Comparison of ENCODE assay signal across 18 cellular contexts in genomic region chr1:2115008-2115921, GRCh38.
A peak's percentile ranks its signal among the peaks of the same experiment; 100 is the strongest.
DNase-seq lines count a peak whose midpoint lies in the region; TF ChIP-seq lines count a peak whose summit lies in the region.
"Had no signal": no experiment of that assay in that cellular context is flagged by ENCODE, and none has a peak within 500 bp of the region (broad histone marks: within the 10 kb centered on the region; RNA-seq: fewer than 3 reads in every experiment).

No MANE protein-coding gene starts in this region.

- CTCF ChIA-PET in HEK293 (lab: Yijun Ruan, JAX), result interaction anchor here (0.6 kb wide), 1 partner anchor 265 kb away, joined by 3 read pairs; no protein-coding TSS in a partner anchor

- intact Hi-C loops in dendritic cell treated with granulocyte-macrophage colony-stimulating factor and Interleukin-4, amounts not matched to agents 40 ng/mL and 50 ng/mL, for 4 days (cut with micrococcal nuclease), result no loop called here

- DNase-seq in NCI-H1105 treated with DMSO at 0.1 percent for 48 hours (lab: John Stamatoyannopoulos, UW), result peak; percentile 17
- no peak for DNase-seq in NCI-H1105 (lab: John Stamatoyannopoulos, UW)
- DNase-seq in neural crest cell (ENCODE audit: low read depth, low spot score), result no peak
- no peak for DNase-seq in occipital lobe (lab: John Stamatoyannopoulos, UW)
- no peak for DNase-seq in NCI-H524 treated with DMSO at 0.1 percent for 48 hours (lab: John Stamatoyannopoulos, UW)
- no peak for DNase-seq in MV-4-11 (lab: John Stamatoyannopoulos, UW)
- DNase-seq: gastrocnemius medialis, immature natural killer cell, NCI-H1930, NCI-H526 treated with DMSO at 0.1 percent for 48 hours, spleen, stomach had no signal

- H3K36me3 Mint-ChIP-seq in dendritic cell treated with granulocyte-macrophage colony-stimulating factor and Interleukin-4, amounts not matched to agents 40 ng/mL and 50 ng/mL, for 4 days (ENCODE audit: low read depth), result no peaks in the 10 kb centered on the region
- no peaks in the 10 kb centered on the region for H3K36me3 Mint-ChIP-seq in neural crest cell (ENCODE audit: low read depth)

- TF ChIP-seq CTCF in HEK293 (tag by site-specific recombination; IDR thresholded peaks at IDR 0.05) (no peak), neural crest cell (conservative IDR thresholded peaks at IDR 0.05) (no peak)

- no peak overlapping the region for H3K4me3 Mint-ChIP-seq in dendritic cell treated with granulocyte-macrophage colony-stimulating factor and Interleukin-4, amounts not matched to agents 40 ng/mL and 50 ng/mL, for 4 days
- H3K4me3 Mint-ChIP-seq in neural crest cell, result peak overlapping the region; percentile 56
- H3K4me3 Mint-ChIP-seq: immature natural killer cell had no signal

- no peak overlapping the region for H3K27ac ChIP-seq in HEK293 (ENCODE audit: extremely low read depth, low read depth, low read length)
- H3K27ac ChIP-seq: 22Rv1, gastrocnemius medialis, parathyroid adenoma, RWPE1, spleen, stomach had no signal

- H3K36me3 ChIP-seq in HEK293 (ENCODE audit: control insufficient read depth in 2 of 2, insufficient read depth in 1 of 2, low read length in 2 of 2), result peaks cover 0 to 3% of the 10 kb centered on the region in 2 experiments; a peak in 1 of 3 replicates
- H3K36me3 ChIP-seq: gastrocnemius medialis, spleen, stomach had no signal

- H3K4me1 ChIP-seq in HEK293 (ENCODE audit: control insufficient read depth, insufficient read depth, low read length), result no peaks in the 10 kb centered on the region
- H3K4me1 ChIP-seq: gastrocnemius medialis, parathyroid adenoma had no signal

- POLR2A ChIA-PET in HEK293 (lab: Yijun Ruan, JAX), result interaction anchor here (1.2 kb wide), 1 partner anchor 13 kb away, joined by 3 read pairs; no protein-coding TSS in a partner anchor

- no peaks in the 10 kb centered on the region for H3K9me3 Mint-ChIP-seq in dendritic cell treated with granulocyte-macrophage colony-stimulating factor and Interleukin-4, amounts not matched to agents 40 ng/mL and 50 ng/mL, for 4 days
- peaks cover 2% of the 10 kb centered on the region for H3K9me3 Mint-ChIP-seq in neural crest cell
- H3K9me3 Mint-ChIP-seq: immature natural killer cell had no signal

- peaks cover 39% of the 10 kb centered on the region for H3K4me1 Mint-ChIP-seq in dendritic cell treated with granulocyte-macrophage colony-stimulating factor and Interleukin-4, amounts not matched to agents 40 ng/mL and 50 ng/mL, for 4 days (ENCODE audit: low read depth)
- H3K4me1 Mint-ChIP-seq in neural crest cell, result peaks cover 20% of the 10 kb centered on the region

- H3K4me3 ChIP-seq in HEK293 (ENCODE audit: low read depth, low read length), result no peak overlapping the region
- H3K4me3 ChIP-seq: gastrocnemius medialis, spleen, stomach had no signal

- H3K27me3 Mint-ChIP-seq in dendritic cell treated with granulocyte-macrophage colony-stimulating factor and Interleukin-4, amounts not matched to agents 40 ng/mL and 50 ng/mL, for 4 days, result peaks cover 31% of the 10 kb centered on the region
- peaks cover 7% of the 10 kb centered on the region for H3K27me3 Mint-ChIP-seq in neural crest cell (ENCODE audit: low read depth)
- H3K27me3 Mint-ChIP-seq: CD4-positive, alpha-beta memory T cell had no signal

- H3K9me3 ChIP-seq in HEK293 (ENCODE audit: control insufficient read depth, insufficient read depth, low read depth, low read length), result no peaks in the 10 kb centered on the region
- H3K9me3 ChIP-seq: gastrocnemius medialis, stomach had no signal

- peak overlapping the region; percentile 10 for H3K27ac Mint-ChIP-seq in dendritic cell treated with granulocyte-macrophage colony-stimulating factor and Interleukin-4, amounts not matched to agents 40 ng/mL and 50 ng/mL, for 4 days
- H3K27ac Mint-ChIP-seq in neural crest cell (ENCODE audit: unreplicated experiment), result no peak overlapping the region
- H3K27ac Mint-ChIP-seq: immature natural killer cell had no signal

TF ChIP-seq in HEK293, 187 proteins besides CTCF, POLR2A, EP300 and RAD21:
- TF ChIP-seq ZNF19 (tag by site-specific recombination; IDR thresholded peaks at IDR 0.05; ENCODE audit: low read depth) (no peak), PRDM10 (tag by site-specific recombination; IDR thresholded peaks at IDR 0.05) (0 out of 2 replicates have a peak, but pooled peaks have one; percentile 22), GFI1B (tag by site-specific recombination; IDR thresholded peaks at IDR 0.05) (no peak), REPIN1 (tag by site-specific recombination; IDR thresholded peaks at IDR 0.05; ENCODE audit: low read depth) (no peak)
